In the genomic region with DNA sequence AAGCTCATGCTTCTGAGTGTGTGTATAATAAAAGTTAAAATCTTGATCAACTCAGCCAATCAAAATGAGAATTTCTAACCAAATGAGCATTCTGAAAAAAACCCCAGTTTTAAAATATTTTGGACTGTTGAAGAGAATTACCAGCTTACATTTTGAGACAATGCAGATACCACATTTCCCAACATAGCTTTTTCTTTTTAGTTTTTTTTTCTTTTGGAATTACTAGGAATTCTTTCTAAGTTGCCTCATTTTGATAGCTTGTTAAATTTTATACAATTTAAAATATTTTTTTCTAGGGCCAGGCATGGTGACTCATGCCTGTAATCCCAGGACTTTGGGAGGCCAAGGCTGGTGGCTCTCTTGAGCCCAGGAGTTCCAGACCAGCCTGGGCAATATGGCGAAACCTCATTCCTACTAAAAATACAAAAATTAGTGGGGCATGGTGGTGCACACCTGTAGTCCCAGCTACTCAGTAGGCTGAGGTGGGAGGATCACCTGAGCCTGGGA, we compare ENCODE assay signal across 12 cellular contexts. TPM values are rescaled to one million over a fixed set of nuclear protein-coding genes. Genes with fewer than 3 reads are reported as not detected.
A peak's percentile ranks its signal among the peaks of the same experiment; 100 is the strongest.
DNase-seq lines count a peak whose midpoint lies in the region; ATAC-seq, FAIRE-seq and TF ChIP-seq lines count a peak whose summit lies in the region.
"Had no signal": no experiment of that assay in that cellular context is flagged by ENCODE, and none has a peak within 500 bp of the region (broad histone marks: within the 10 kb centered on the region; RNA-seq: fewer than 3 reads in every experiment).

No MANE protein-coding gene starts in this region.

- FAIRE-seq in RCC 7860 (lab: Jason Lieb, UNC) (peak; percentile 73), H54 (lab: Jason Lieb, UNC) (no peak)

- intact Hi-C loops in natural killer cell (cut with micrococcal nuclease), result no loop called here

- no peaks in the 10 kb centered on the region for H3K36me3 Mint-ChIP-seq in natural killer cell treated with Interleukin-12 subunit alpha and Interleukin-12 subunit beta and Interleukin-15 and Interleukin-18, amount 100 ng/mL, for 72 hours
- H3K36me3 Mint-ChIP-seq in natural killer cell, result no peaks in the 10 kb centered on the region
- peaks cover 3% of the 10 kb centered on the region for H3K36me3 Mint-ChIP-seq in type B pancreatic cell

- no peaks in the 10 kb centered on the region for H3K9me3 Mint-ChIP-seq in natural killer cell treated with Interleukin-12 subunit alpha and Interleukin-12 subunit beta and Interleukin-15 and Interleukin-18, amount 100 ng/mL, for 72 hours
- H3K9me3 Mint-ChIP-seq in natural killer cell, result no peaks in the 10 kb centered on the region
- no peaks in the 10 kb centered on the region for H3K9me3 Mint-ChIP-seq in type B pancreatic cell
- H3K9me3 Mint-ChIP-seq: CD8-positive, alpha-beta T cell had no signal

- H3K4me1 Mint-ChIP-seq in natural killer cell treated with Interleukin-12 subunit alpha and Interleukin-12 subunit beta and Interleukin-15 and Interleukin-18, amount 100 ng/mL, for 72 hours (ENCODE audit: low read depth in 2 of 2), result peaks cover 4 to 6% of the 10 kb centered on the region in 2 donors
- peaks cover 14 to 17% of the 10 kb centered on the region in 2 donors for H3K4me1 Mint-ChIP-seq in natural killer cell
- no peaks in the 10 kb centered on the region for H3K4me1 Mint-ChIP-seq in type B pancreatic cell (ENCODE audit: unreplicated experiment)

- H3K27ac ChIP-seq in RWPE1, result no peak overlapping the region

- no peak for ATAC-seq in natural killer cell treated with Interleukin-12 subunit alpha and Interleukin-12 subunit beta and Interleukin-15 and Interleukin-18, amount 100 ng/mL, for 72 hours
- ATAC-seq in natural killer cell (no peak), omental fat pad (ENCODE audit: low FRiP score) (no peak)
- ATAC-seq: CD8-positive, alpha-beta T cell; left lung had no signal

- peak overlapping the region; percentile 79 for H3K4me3 ChIP-seq in fibroblast of pulmonary artery (replicated peaks; ENCODE audit: low read depth, low read length)

- POLR2A ChIA-PET in RWPE1 (lab: Yijun Ruan, JAX; ENCODE audit: low non-redundant PET), result no interaction called here

- H3K27me3 Mint-ChIP-seq in natural killer cell treated with Interleukin-12 subunit alpha and Interleukin-12 subunit beta and Interleukin-15 and Interleukin-18, amount 100 ng/mL, for 72 hours, result peaks cover 0 to 2% of the 10 kb centered on the region in 2 donors
- H3K27me3 Mint-ChIP-seq in natural killer cell (ENCODE audit: low read depth in 2 of 2), result no peaks in the 10 kb centered on the region
- H3K27me3 Mint-ChIP-seq in type B pancreatic cell, result no peaks in the 10 kb centered on the region

- no peak for TF ChIP-seq CTCF in natural killer cell (IDR thresholded peaks at IDR 0.05)
- TF ChIP-seq CTCF in fibroblast of pulmonary artery (IDR thresholded peaks at IDR 0.05; ENCODE audit: low read length, missing control alignments), result no peak
- no peak for TF ChIP-seq CTCF in type B pancreatic cell (conservative IDR thresholded peaks at IDR 0.05)
- no peak for TF ChIP-seq CTCF in RWPE1 (conservative IDR thresholded peaks at IDR 0.05; ENCODE audit: low read depth)
- TF ChIP-seq CTCF in omental fat pad (IDR thresholded peaks at IDR 0.05), result no peak

- no peak overlapping the region for H3K27ac Mint-ChIP-seq in natural killer cell treated with Interleukin-12 subunit alpha and Interleukin-12 subunit beta and Interleukin-15 and Interleukin-18, amount 100 ng/mL, for 72 hours
- H3K27ac Mint-ChIP-seq in natural killer cell (peak overlapping the region in 1 of 2 donors; percentile 98), type B pancreatic cell (no peak overlapping the region)

- CTCF ChIA-PET in RWPE1 (lab: Yijun Ruan, JAX), result no interaction called here

- peak overlapping the region; percentile 97 for H3K4me3 Mint-ChIP-seq in natural killer cell treated with Interleukin-12 subunit alpha and Interleukin-12 subunit beta and Interleukin-15 and Interleukin-18, amount 100 ng/mL, for 72 hours
- H3K4me3 Mint-ChIP-seq in natural killer cell, result no peak overlapping the region
- H3K4me3 Mint-ChIP-seq in type B pancreatic cell, result peak overlapping the region; percentile 98

- no peak for TF ChIP-seq POLR2A in H54 (IDR thresholded peaks at IDR 0.05; ENCODE audit: low read depth, low read length)

- DNase-seq in natural killer cell treated with Interleukin-12 subunit alpha and Interleukin-12 subunit beta and Interleukin-15 and Interleukin-18, amount 100 ng/mL, for 72 hours (ENCODE audit: low spot score), result no peak
- DNase-seq in natural killer cell, result no peak
- DNase-seq in RCC 7860 (ENCODE audit: low spot score), result no peak
- no peak for DNase-seq in fibroblast of pulmonary artery (ENCODE audit: low read depth)
- no peak for DNase-seq in type B pancreatic cell (ENCODE audit: extremely low spot score, unreplicated experiment)
- DNase-seq in RWPE1 (ENCODE audit: low spot score), result no peak
- no peak for DNase-seq in H54 (ENCODE audit: insufficient read length, low spot score)
- no peak for DNase-seq in omental fat pad (ENCODE audit: low spot score)
- DNase-seq: CD8-positive, alpha-beta T cell; esophagus squamous epithelium; left lung; NCI-H526 treated with DMSO at 0.1 percent for 48 hours had no signal

RNA-seq across cellular contexts. Expression of a gene that starts 2.2 kb away (rescaled TPM):
- total RNA-seq in natural killer cell treated with Interleukin-12 subunit alpha and Interleukin-12 subunit beta and Interleukin-15 and Interleukin-18, amount 100 ng/mL, for 72 hours, result 10 to 100 TPM in 1 of 2 donors, 1 to 10 TPM in 1; 5.0 to 10.7 TPM
- total RNA-seq in natural killer cell, result 10 to 100 TPM; 10.2 to 13.9 (median 10.8) TPM
- total RNA-seq in type B pancreatic cell (ENCODE audit: low replicate concordance), result 7.7 TPM in 2 replicates
- 10 to 100 TPM; 12.1 to 20.9 (median 14.7) TPM for total RNA-seq in omental fat pad
